Comparison of ENCODE assay signal across 26 cellular contexts in the genomic region with DNA sequence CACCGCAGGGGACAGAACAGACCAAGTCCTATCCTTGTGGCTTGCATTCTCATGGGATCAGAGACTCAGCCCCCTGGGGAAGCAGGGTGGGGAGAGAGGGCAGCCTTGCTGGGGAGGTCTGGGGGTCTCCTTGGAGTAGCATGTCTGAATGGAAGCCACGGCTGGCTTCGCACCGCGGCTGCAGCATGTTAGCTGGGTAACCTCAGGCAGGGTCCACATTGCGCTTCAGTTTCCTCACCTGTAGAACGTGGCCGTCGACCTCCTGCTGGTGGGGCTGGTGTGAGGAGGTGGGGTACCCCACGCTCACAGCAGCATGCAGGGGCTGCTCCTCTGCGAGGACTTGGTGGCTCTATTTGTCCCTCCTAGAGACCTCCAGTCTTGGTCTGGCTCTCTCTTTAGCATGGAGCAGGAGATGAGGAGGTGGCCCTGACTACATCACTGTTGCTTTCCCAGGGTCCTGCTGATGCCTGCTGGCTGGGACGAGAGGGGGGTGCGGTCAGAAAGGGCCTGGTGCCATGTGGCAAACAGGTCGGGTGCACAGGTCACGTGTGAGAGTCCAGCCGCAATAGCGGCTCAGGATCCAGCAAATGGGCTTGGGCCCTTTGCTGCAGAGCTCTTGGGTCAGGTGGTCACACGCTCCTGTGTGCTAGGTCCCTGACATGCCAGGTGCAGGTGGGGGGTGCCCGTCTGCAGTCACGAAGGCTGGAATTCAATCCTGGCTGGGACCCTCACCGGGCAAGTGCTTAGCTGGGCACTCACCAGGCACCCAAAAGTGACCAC. TPM values are rescaled to one million over a fixed set of nuclear protein-coding genes. Genes with fewer than 3 reads are reported as not detected.
DNase-seq lines count a peak whose midpoint lies in the region; ATAC-seq, FAIRE-seq and TF ChIP-seq lines count a peak whose summit lies in the region.
"Had no signal": no experiment of that assay in that cellular context is flagged by ENCODE, and none has a peak within 500 bp of the region (broad histone marks: within the 10 kb centered on the region; RNA-seq: fewer than 3 reads in every experiment).

No MANE protein-coding gene starts in this region.

- BruUV-seq in HCT116 (replicated peaks; lab: Mats Ljungman, UMichigan) = no TSS peak

- CTCF ChIA-PET in HCT116 (lab: Charles Lee) = interaction anchor here (1.5 to 1.9 kb wide), 2 partner anchors 11 to 19 kb away, joined by 3 to 11 read pairs; no protein-coding TSS in a partner anchor

- no peak for FAIRE-seq in kidney (lab: Jason Lieb, UNC)

- POLR2A ChIA-PET in HCT116 (lab: Charles Lee) = interaction anchor here (1.4 kb wide), 1 partner anchor 173 kb away, joined by 3 read pairs; a partner anchor contains a TSS

- no peak overlapping the region for H2AFZ ChIP-seq in HCT116 (ENCODE audit: low read depth, low read length, poor library complexity, severe bottlenecking)

- no peak overlapping the region for H3K27ac ChIP-seq in CD4-positive, CD25-positive, alpha-beta regulatory T cell (ENCODE audit: insufficient read depth, low read length, poor library complexity, severe bottlenecking)
- no peak overlapping the region for H3K27ac ChIP-seq in HCT116 (ENCODE audit: low read depth, low read length)
- H3K27ac ChIP-seq in kidney (ENCODE audit: low read depth in 2 of 2, low read length in 2 of 2) = no peak overlapping the region
- H3K27ac ChIP-seq in spleen = no peak overlapping the region
- H3K27ac ChIP-seq in psoas muscle = no peak overlapping the region
- H3K27ac ChIP-seq: C4-2B, HL-60, Peyer's patch had no signal

- TF ChIP-seq POLR2A in HCT116 (IDR thresholded peaks at IDR 0.05; ENCODE audit: borderline replicate concordance, extremely low read depth, insufficient read depth, insufficient read length) = no peak
- no peak for TF ChIP-seq POLR2A in spleen (IDR thresholded peaks at IDR 0.05)

- H3K9me3 ChIP-seq in CD4-positive, CD25-positive, alpha-beta regulatory T cell (ENCODE audit: control insufficient read depth in 2 of 2, low read length in 2 of 2) = no peaks in the 10 kb centered on the region
- H3K9me3 ChIP-seq in HCT116 (ENCODE audit: control insufficient read depth in 1 of 2, insufficient read depth in 1 of 2, low read depth in 1 of 2, low read length in 2 of 2) (no peaks in the 10 kb centered on the region; a peak in 1 of 4 replicates), kidney (ENCODE audit: control insufficient read depth in 1 of 2, low read length in 2 of 2) (peaks cover 0 to 7% of the 10 kb centered on the region in 2 donors), spleen (peaks cover 0 to 9% (median 4%) of the 10 kb centered on the region in 8 donors), psoas muscle (no peaks in the 10 kb centered on the region)
- H3K9me3 ChIP-seq: MG63, Peyer's patch had no signal

- peaks cover 7 to 58% (median 25%) of the 10 kb centered on the region in 4 donors for H3K4me1 Mint-ChIP-seq in CD4-positive, CD25-positive, alpha-beta regulatory T cell

- RAD21 ChIA-PET in HCT116 (lab: Charles Lee; ENCODE audit: low non-redundant PET in 1 of 2, low total read pairs in 2 of 2, uncharacterized antibody in 2 of 2, unreplicated experiment in 2 of 2) = no interaction called here

- H3K4me1 ChIP-seq in CD4-positive, CD25-positive, alpha-beta regulatory T cell (ENCODE audit: control insufficient read depth, insufficient read depth, low read length, poor library complexity, severe bottlenecking) = peaks cover 42% of the 10 kb centered on the region
- H3K4me1 ChIP-seq in HCT116 (ENCODE audit: control insufficient read depth in 1 of 2, insufficient read depth in 2 of 2, low read length in 2 of 2) (peaks cover 50 to 76% of the 10 kb centered on the region in 2 experiments), kidney (ENCODE audit: control insufficient read depth in 1 of 2, insufficient read depth in 1 of 2, low read depth in 1 of 2, low read length in 2 of 2) (peaks cover 38 to 40% of the 10 kb centered on the region in 2 donors), spleen (peaks cover 9 to 27% (median 21%) of the 10 kb centered on the region in 6 donors), psoas muscle (peaks cover 10% of the 10 kb centered on the region)

- no peak overlapping the region for H3K4me3 ChIP-seq in CD4-positive, CD25-positive, alpha-beta regulatory T cell (ENCODE audit: low read depth, low read length)
- H3K4me3 ChIP-seq in HCT116 (replicated peaks in 1 of 2; ENCODE audit: low read depth in 1 of 2, low read length in 2 of 2) (no peak overlapping the region), kidney (ENCODE audit: low read length in 2 of 2) (no peak overlapping the region), spleen (no peak overlapping the region), psoas muscle (no peak overlapping the region)
- H3K4me3 ChIP-seq: MG63, Peyer's patch had no signal

- no peaks in the 10 kb centered on the region for H3K79me2 ChIP-seq in HCT116 (ENCODE audit: insufficient read depth, low read length)

- peak overlapping the region in 2 of 3 donors; percentile 65 to 82 for H3K27ac Mint-ChIP-seq in CD4-positive, CD25-positive, alpha-beta regulatory T cell

- H3K27me3 Mint-ChIP-seq in CD4-positive, CD25-positive, alpha-beta regulatory T cell = no peaks in the 10 kb centered on the region

- no peaks in the 10 kb centered on the region for H3K36me3 Mint-ChIP-seq in CD4-positive, CD25-positive, alpha-beta regulatory T cell
- H3K36me3 Mint-ChIP-seq: IgD-negative memory B cell had no signal

- no peak for DNase-seq in CD4-positive, CD25-positive, alpha-beta regulatory T cell
- DNase-seq in HCT116 (ENCODE audit: low read depth, low spot score) (no peak), kidney (peak; percentile 68), spleen (peak; percentile 63), NCI-H1105 treated with DMSO at 0.1 percent for 48 hours (lab: John Stamatoyannopoulos, UW) (no peak), psoas muscle (no peak)
- no peak for DNase-seq in activated CD4-positive, CD25-positive, alpha-beta regulatory T cell treated with anti-CD3 and anti-CD28 coated beads, Interleukin-2, amount 50 U/mL, for 72 hours
- DNase-seq: ACHN, DMS 273 treated with DMSO at 0.1 percent for 48 hours, DND-41, H9, Karpas-422, MG63, NCI-H1048, NCI-H1436 treated with DMSO at 0.1 percent for 48 hours, NCI-H2029, NCI-H2171, NCI-H446, NCI-H526 treated with DMSO at 0.1 percent for 48 hours had no signal

- H3K4me2 ChIP-seq in HCT116 (ENCODE audit: low read length) = 0 out of 2 replicates have a peak overlapping the region, but pooled peaks have one; percentile 39

- no peak for ATAC-seq in CD4-positive, CD25-positive, alpha-beta regulatory T cell (ENCODE audit: low read depth in 2 of 2)
- ATAC-seq in HCT116 = no peak
- no peak for ATAC-seq in psoas muscle
- ATAC-seq: Right ventricle myocardium inferior had no signal

- H3K4me3 Mint-ChIP-seq in CD4-positive, CD25-positive, alpha-beta regulatory T cell = peak overlapping the region in 2 of 4 donors; percentile 70 to 87
- H3K4me3 Mint-ChIP-seq: H9, IgD-negative memory B cell had no signal

- H3K27me3 ChIP-seq in CD4-positive, CD25-positive, alpha-beta regulatory T cell (ENCODE audit: control insufficient read depth, insufficient read depth, low read length) = no peaks in the 10 kb centered on the region
- H3K27me3 ChIP-seq in HCT116 (ENCODE audit: insufficient read depth, low read length) (no peaks in the 10 kb centered on the region), spleen (replicated peaks in 1 of 7) (peaks cover 0 to 6% (median 0%) of the 10 kb centered on the region in 7 donors), psoas muscle (ENCODE audit: insufficient read depth in 3 of 3, low read length in 2 of 3) (peaks cover 0 to 3% (median 3%) of the 10 kb centered on the region in 3 donors)
- H3K27me3 ChIP-seq: MG63, Peyer's patch had no signal

- TF ChIP-seq RAD21 in HCT116 (IDR thresholded peaks at IDR 0.05; ENCODE audit: low read depth) = no peak

- H3K9me3 Mint-ChIP-seq in CD4-positive, CD25-positive, alpha-beta regulatory T cell = peaks cover 0 to 3% (median 0%) of the 10 kb centered on the region in 7 donors

- WGBS in spleen, 5 donors = 87 to 96% (median 93%) methylated on average over 7 to 21 of the region's 21 CpGs
- WGBS in psoas muscle, 3 donors = 88 to 93% (median 89%) methylated on average over 21 of the region's 21 CpGs

- no peak for TF ChIP-seq CTCF in HCT116 (IDR thresholded peaks at IDR 0.05 in 2 of 3, conservative IDR thresholded peaks at IDR 0.05 in 1 of 3; ENCODE audit: borderline replicate concordance in 1 of 3, insufficient read depth in 1 of 3, low read depth in 2 of 3, low read length in 2 of 3)
- no peak for TF ChIP-seq CTCF in kidney (IDR thresholded peaks at IDR 0.05; ENCODE audit: borderline replicate concordance, extremely low read depth, insufficient read depth)
- no peak for TF ChIP-seq CTCF in spleen (IDR thresholded peaks at IDR 0.05 in 8 of 11, conservative IDR thresholded peaks at IDR 0.05 in 3 of 11)
- no peak for TF ChIP-seq CTCF in psoas muscle (IDR thresholded peaks at IDR 0.05)

- no peaks in the 10 kb centered on the region for H4K20me1 ChIP-seq in HCT116 (ENCODE audit: insufficient read depth)

- H3K36me3 ChIP-seq in CD4-positive, CD25-positive, alpha-beta regulatory T cell (ENCODE audit: control insufficient read depth, insufficient read depth, low read length) = no peaks in the 10 kb centered on the region
- no peaks in the 10 kb centered on the region for H3K36me3 ChIP-seq in HCT116 (ENCODE audit: control insufficient read depth in 1 of 2, insufficient read depth in 2 of 2, low read length in 2 of 2)
- H3K36me3 ChIP-seq in kidney (ENCODE audit: control insufficient read depth in 1 of 2, insufficient read depth in 2 of 2, low read length in 2 of 2) = no peaks in the 10 kb centered on the region
- H3K36me3 ChIP-seq in spleen = no peaks in the 10 kb centered on the region
- no peaks in the 10 kb centered on the region for H3K36me3 ChIP-seq in psoas muscle (ENCODE audit: insufficient read depth in 1 of 2, low read depth in 1 of 2)
- H3K36me3 ChIP-seq: MG63, Peyer's patch had no signal

- intact Hi-C loops in HCT116 (cut with micrococcal nuclease) = no loop called here
- intact Hi-C loops in kidney (cut with DNase I) = no loop called here
- intact Hi-C loops in spleen (cut with DNase I; ENCODE audit: low total_unique reads) = no loop called here
- intact Hi-C loops in psoas muscle (cut with DNase I) = no loop called here

- H3K9me2 ChIP-seq in HCT116 (ENCODE audit: insufficient read depth) = no peaks in the 10 kb centered on the region

- H3K9ac ChIP-seq in HCT116 (ENCODE audit: low read length) = no peak overlapping the region
- no peak overlapping the region for H3K9ac ChIP-seq in kidney (ENCODE audit: low read length in 2 of 2)

TF ChIP-seq in HCT116, 20 proteins besides CTCF, POLR2A, EP300 and RAD21 (continues in another document):
- no peak for TF ChIP-seq ZNF274 (IDR thresholded peaks at IDR 0.05; ENCODE audit: low read depth, low read length)
- TF ChIP-seq SP1 (IDR thresholded peaks at IDR 0.05; ENCODE audit: low read depth) = no peak

RNA-seq across cellular contexts. Expression of a gene that starts 35.4 kb away (rescaled TPM):
- total RNA-seq in CD4-positive, CD25-positive, alpha-beta regulatory T cell = 1.3 TPM
- polyA plus RNA-seq in CD4-positive, CD25-positive, alpha-beta regulatory T cell = under 1 TPM in 2 of 4 donors, not detected in 2; 0.07 to 0.11 TPM
- total RNA-seq in HCT116 (2021; ENCODE audit: unreplicated experiment) (0.54 TPM), kidney (0.63 TPM), spleen (1 to 10 TPM in 4 of 7 donors, under 1 TPM in 3; 0.44 to 2.0 (median 1.1) TPM), psoas muscle (under 1 TPM in 3 of 4 donors, not detected in 1; 0.08 to 0.54 (median 0.34) TPM)
- 0.16 and 0.26 TPM in 2 replicates for polyA plus RNA-seq in HCT116 (2012)
- polyA plus RNA-seq in kidney (ENCODE audit: insufficient read depth, low read depth, low replicate concordance) (0.19 TPM), spleen (under 1 TPM; 0.02 to 0.29 (median 0.05) TPM), psoas muscle (under 1 TPM; 0.03 to 0.12 (median 0.05) TPM)
- total RNA-seq: G401, HT1080 had no signal
- polyA plus RNA-seq: IgD-negative memory B cell had no signal

Comparison
In these comparisons a context has a peak if more than half of its experiments do, and no peak if none do; other contexts are left out.
1. DNase-seq: peak in kidney (single experiment) and spleen (single experiment); none in CD4-positive, CD25-positive, alpha-beta regulatory T cell (0 of 3), HCT116 (single experiment), NCI-H1105 treated with DMSO at 0.1 percent for 48 hours (single experiment), activated CD4-positive, CD25-positive, alpha-beta regulatory T cell treated with anti-CD3 and anti-CD28 coated beads, Interleukin-2, amount 50 U/mL, for 72 hours (single experiment) and psoas muscle (0 of 2).